ENCODE assay signal across 10 cellular contexts in the genomic region with DNA sequence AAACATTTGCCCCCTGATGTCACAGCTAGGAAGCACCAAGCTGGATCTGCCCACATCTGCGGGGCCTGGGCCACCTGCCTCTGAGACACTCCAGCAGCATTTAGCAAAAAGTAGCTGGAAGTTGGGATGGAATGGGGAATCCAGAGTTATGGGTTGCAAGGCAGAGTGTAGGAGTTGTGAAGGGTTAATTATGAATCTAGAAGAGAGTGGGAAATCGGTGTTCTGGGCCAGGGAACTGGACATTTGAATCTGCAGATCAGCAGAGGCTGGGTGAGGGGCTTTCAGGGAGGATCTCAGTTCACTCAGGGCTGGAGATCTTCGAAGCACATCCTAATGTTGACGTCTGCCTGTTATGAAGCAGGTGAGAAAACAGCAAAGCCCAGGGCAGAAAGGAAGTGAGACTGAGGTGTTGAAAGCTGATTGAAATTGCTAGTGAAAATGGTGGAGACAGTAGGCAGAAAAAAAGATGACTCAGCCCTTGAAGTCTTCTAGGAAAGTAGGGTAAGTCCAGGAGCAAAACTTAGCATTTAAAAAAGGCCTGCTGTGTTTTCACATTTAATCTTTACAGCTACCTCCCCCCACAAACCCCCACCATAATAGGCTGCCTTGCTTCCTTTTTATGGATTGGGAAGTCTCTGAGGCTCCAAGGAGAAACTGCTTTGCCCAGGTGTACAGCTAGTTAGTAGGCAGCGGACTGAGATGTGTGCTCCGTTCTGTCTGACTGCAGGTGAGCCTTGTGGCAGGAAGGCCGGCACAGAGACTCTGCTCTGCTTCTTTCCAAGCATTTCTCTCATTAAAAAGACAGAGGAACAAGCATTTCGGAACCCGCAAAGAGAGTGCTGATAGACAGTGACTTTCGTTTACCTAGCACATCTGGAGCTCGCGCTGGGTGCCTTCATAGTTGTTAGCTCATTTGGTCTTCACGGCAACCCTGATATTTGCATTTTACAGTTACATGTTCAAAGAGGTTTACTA. TPM values are rescaled to one million over a fixed set of nuclear protein-coding genes. Genes with fewer than 3 reads are reported as not detected.
DNase-seq lines count a peak whose midpoint lies in the region; ATAC-seq and TF ChIP-seq lines count a peak whose summit lies in the region.
"Had no signal": no experiment of that assay in that cellular context is flagged by ENCODE, and none has a peak within 500 bp of the region (broad histone marks: within the 10 kb centered on the region; RNA-seq: fewer than 3 reads in every experiment).

No MANE protein-coding gene starts in this region.

- TF ChIP-seq CTCF in transverse colon (IDR thresholded peaks at IDR 0.05) = no peak

- POLR2A ChIA-PET in activated CD4-positive, alpha-beta memory T cell treated with anti-CD3 and anti-CD28 coated beads, Interleukin-2, amount 10 ng/mL, durations not matched to agents 7 days and 5 days (lab: Charles Lee) = interaction anchor here (0.9 kb wide), 1 partner anchor 587 kb away, joined by 3 read pairs; no protein-coding TSS in a partner anchor

- H3K36me3 Mint-ChIP-seq in CD4-positive, CD25-positive, alpha-beta regulatory T cell = no peaks in the 10 kb centered on the region
- H3K36me3 Mint-ChIP-seq in activated CD4-positive, alpha-beta memory T cell treated with anti-CD3 and anti-CD28 coated beads, Interleukin-2, amount 10 ng/mL, durations not matched to agents 7 days and 5 days (ENCODE audit: low read depth) = peaks cover 27% of the 10 kb centered on the region
- H3K36me3 Mint-ChIP-seq: activated naive CD4-positive, alpha-beta T cell treated with anti-CD3 and anti-CD28 coated beads, Interleukin-2, amount 50 U/mL, for 24 hours had no signal

- TF ChIP-seq EP300 in transverse colon (IDR thresholded peaks at IDR 0.05; ENCODE audit: low read depth) = no peak

- H3K27ac Mint-ChIP-seq in CD4-positive, CD25-positive, alpha-beta regulatory T cell = peak overlapping the region in 1 of 3 donors; percentile 66
- no peak overlapping the region for H3K27ac Mint-ChIP-seq in activated CD4-positive, alpha-beta memory T cell treated with anti-CD3 and anti-CD28 coated beads, Interleukin-2, amount 10 ng/mL, durations not matched to agents 7 days and 5 days
- H3K27ac Mint-ChIP-seq: activated naive CD4-positive, alpha-beta T cell treated with anti-CD3 and anti-CD28 coated beads, Interleukin-2, amount 50 U/mL, for 24 hours had no signal

- in situ Hi-C loops in transverse colon (cut with MboI; ENCODE audit: low pct_ligation_motif_present in 1 of 4, low pct_unique_long_range_greater_than_20kb in 1 of 4, low sequenced_read_pairs in 3 of 4) = no loop called here

- H3K4me3 ChIP-seq in CD4-positive, CD25-positive, alpha-beta regulatory T cell (ENCODE audit: low read depth, low read length) = peak overlapping the region; percentile 23
- no peak overlapping the region for H3K4me3 ChIP-seq in transverse colon
- H3K4me3 ChIP-seq: pancreas had no signal

- TF ChIP-seq POLR2A in transverse colon (IDR thresholded peaks at IDR 0.05) = no peak

- ATAC-seq in CD4-positive, CD25-positive, alpha-beta regulatory T cell (ENCODE audit: low read depth in 2 of 2) = peak in 1 of 2 donors; percentile 16
- ATAC-seq in GM19035 (IDR thresholded peaks at IDR 0.05; ENCODE audit: unreplicated experiment) (peak; percentile 86), HG03064 (IDR thresholded peaks at IDR 0.05; ENCODE audit: low read depth, unreplicated experiment) (peak; percentile 87)

- H3K9me3 ChIP-seq in CD4-positive, CD25-positive, alpha-beta regulatory T cell (ENCODE audit: control insufficient read depth in 2 of 2, low read length in 2 of 2) = no peaks in the 10 kb centered on the region
- H3K9me3 ChIP-seq in transverse colon = no peaks in the 10 kb centered on the region
- H3K9me3 ChIP-seq: pancreas had no signal

- no peaks in the 10 kb centered on the region for H3K9me3 Mint-ChIP-seq in CD4-positive, CD25-positive, alpha-beta regulatory T cell
- no peaks in the 10 kb centered on the region for H3K9me3 Mint-ChIP-seq in activated CD4-positive, alpha-beta memory T cell treated with anti-CD3 and anti-CD28 coated beads, Interleukin-2, amount 10 ng/mL, durations not matched to agents 7 days and 5 days
- H3K9me3 Mint-ChIP-seq: activated naive CD4-positive, alpha-beta T cell treated with anti-CD3 and anti-CD28 coated beads, Interleukin-2, amount 50 U/mL, for 24 hours had no signal

- peaks cover 7% of the 10 kb centered on the region for H3K4me1 ChIP-seq in CD4-positive, CD25-positive, alpha-beta regulatory T cell (ENCODE audit: control insufficient read depth, insufficient read depth, low read length, poor library complexity, severe bottlenecking)
- peaks cover 27 to 71% (median 37%) of the 10 kb centered on the region in 4 donors for H3K4me1 ChIP-seq in transverse colon

- 47 to 53% methylated on average over 6 to 13 of the region's 13 CpGs for WGBS in transverse colon (ENCODE audit: low coverage in 1 of 2), 2 donors

- H3K36me3 ChIP-seq in CD4-positive, CD25-positive, alpha-beta regulatory T cell (ENCODE audit: control insufficient read depth, insufficient read depth, low read length) = no peaks in the 10 kb centered on the region
- no peaks in the 10 kb centered on the region for H3K36me3 ChIP-seq in transverse colon
- H3K36me3 ChIP-seq: pancreas had no signal

- CTCF ChIA-PET in activated CD4-positive, alpha-beta memory T cell treated with anti-CD3 and anti-CD28 coated beads, Interleukin-2, amount 10 ng/mL, durations not matched to agents 7 days and 5 days (lab: Charles Lee) = interaction anchor here (1.2 kb wide), 1 partner anchor 58 kb away, joined by 5 read pairs; no protein-coding TSS in a partner anchor

- no peak overlapping the region for H3K4me3 Mint-ChIP-seq in CD4-positive, CD25-positive, alpha-beta regulatory T cell
- no peak overlapping the region for H3K4me3 Mint-ChIP-seq in activated CD4-positive, alpha-beta memory T cell treated with anti-CD3 and anti-CD28 coated beads, Interleukin-2, amount 10 ng/mL, durations not matched to agents 7 days and 5 days
- H3K4me3 Mint-ChIP-seq: activated naive CD4-positive, alpha-beta T cell treated with anti-CD3 and anti-CD28 coated beads, Interleukin-2, amount 50 U/mL, for 24 hours had no signal

- H3K27ac ChIP-seq in CD4-positive, CD25-positive, alpha-beta regulatory T cell (ENCODE audit: insufficient read depth, low read length, poor library complexity, severe bottlenecking) = no peak overlapping the region
- peak overlapping the region in 3 of 4 donors; percentile 26 to 62 (median 57) for H3K27ac ChIP-seq in transverse colon

- no peaks in the 10 kb centered on the region for H3K27me3 ChIP-seq in CD4-positive, CD25-positive, alpha-beta regulatory T cell (ENCODE audit: control insufficient read depth, insufficient read depth, low read length)
- no peaks in the 10 kb centered on the region for H3K27me3 ChIP-seq in transverse colon
- H3K27me3 ChIP-seq: pancreas had no signal

- DNase-seq in CD4-positive, CD25-positive, alpha-beta regulatory T cell = peak in 1 of 3 donors; percentile 82
- peak; percentile 46 for DNase-seq in activated CD4-positive, alpha-beta memory T cell treated with anti-CD3 and anti-CD28 coated beads, Interleukin-2, amount 10 ng/mL, durations not matched to agents 7 days and 5 days
- DNase-seq in transverse colon = no peak
- no peak for DNase-seq in mucosa of gallbladder (ENCODE audit: low spot score)
- no peak for DNase-seq in iPS-NIHi11 (ENCODE audit: low spot score)
- no peak for DNase-seq in NCI-H1048 (lab: John Stamatoyannopoulos, UW)
- DNase-seq: pancreas had no signal

- H3K4me1 Mint-ChIP-seq in CD4-positive, CD25-positive, alpha-beta regulatory T cell = peaks cover 0 to 4% (median under 1%) of the 10 kb centered on the region in 4 donors
- peaks cover 8% of the 10 kb centered on the region for H3K4me1 Mint-ChIP-seq in activated CD4-positive, alpha-beta memory T cell treated with anti-CD3 and anti-CD28 coated beads, Interleukin-2, amount 10 ng/mL, durations not matched to agents 7 days and 5 days
- H3K4me1 Mint-ChIP-seq: activated naive CD4-positive, alpha-beta T cell treated with anti-CD3 and anti-CD28 coated beads, Interleukin-2, amount 50 U/mL, for 24 hours had no signal

- no peaks in the 10 kb centered on the region for H3K27me3 Mint-ChIP-seq in CD4-positive, CD25-positive, alpha-beta regulatory T cell
- no peaks in the 10 kb centered on the region for H3K27me3 Mint-ChIP-seq in activated CD4-positive, alpha-beta memory T cell treated with anti-CD3 and anti-CD28 coated beads, Interleukin-2, amount 10 ng/mL, durations not matched to agents 7 days and 5 days

- intact Hi-C loops in transverse colon (cut with DNase I; ENCODE audit: low total_unique reads) = no loop called here

RNA-seq across cellular contexts. Expression of a gene that starts 7.2 kb away (rescaled TPM):
- total RNA-seq in CD4-positive, CD25-positive, alpha-beta regulatory T cell = 3.6 TPM
- 10 to 100 TPM in 1 of 4 donors, 1 to 10 TPM in 3; 5.4 to 10.7 (median 7.9) TPM for polyA plus RNA-seq in CD4-positive, CD25-positive, alpha-beta regulatory T cell
- total RNA-seq in activated CD4-positive, alpha-beta memory T cell treated with anti-CD3 and anti-CD28 coated beads, Interleukin-2, amount 10 ng/mL, durations not matched to agents 7 days and 5 days = 10 to 100 TPM; 17.5 to 17.7 TPM
- total RNA-seq in transverse colon = 10 to 100 TPM in 3 of 4 donors, 1 to 10 TPM in 1; 5.6 to 26.9 (median 16.9) TPM
- total RNA-seq in mucosa of gallbladder = 11.7 TPM
